8 cellular contexts compared by ENCODE assay signal in the genomic region with DNA sequence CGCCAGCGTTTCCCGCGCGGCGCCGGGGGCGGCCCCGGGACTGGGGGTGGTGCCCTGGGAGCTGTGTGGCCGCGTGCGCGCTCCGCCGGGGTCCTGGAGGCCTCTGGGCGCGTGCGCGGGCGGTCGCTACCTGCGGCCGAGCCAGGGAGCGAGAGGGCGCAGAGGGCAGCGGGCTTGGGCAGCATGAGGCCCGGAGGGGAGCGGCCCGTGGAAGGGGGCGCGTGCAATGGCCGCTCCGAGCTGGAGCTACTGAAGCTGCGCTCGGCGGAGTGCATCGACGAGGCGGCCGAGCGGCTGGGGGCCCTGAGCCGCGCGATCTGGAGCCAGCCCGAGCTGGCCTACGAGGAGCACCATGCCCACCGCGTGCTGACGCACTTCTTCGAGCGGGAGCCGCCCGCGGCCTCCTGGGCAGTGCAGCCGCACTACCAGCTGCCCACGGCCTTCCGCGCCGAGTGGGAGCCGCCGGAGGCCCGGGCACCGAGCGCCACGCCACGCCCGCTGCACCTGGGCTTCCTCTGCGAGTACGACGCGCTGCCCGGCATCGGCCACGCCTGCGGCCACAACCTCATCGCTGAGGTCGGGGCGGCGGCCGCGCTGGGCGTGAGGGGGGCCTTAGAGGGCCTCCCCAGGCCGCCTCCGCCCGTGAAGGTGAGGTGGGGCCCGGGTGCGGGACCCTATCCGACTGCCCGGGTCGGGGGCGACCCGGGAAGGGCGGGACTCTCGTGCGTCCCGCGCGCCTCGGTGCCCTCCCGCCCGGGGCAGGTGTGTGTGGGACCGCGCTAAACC. TPM values are rescaled to one million over a fixed set of nuclear protein-coding genes. Genes with fewer than 3 reads are reported as not detected.
A peak's percentile ranks its signal among the peaks of the same experiment; 100 is the strongest.
DNase-seq lines count a peak whose midpoint lies in the region; ATAC-seq and TF ChIP-seq lines count a peak whose summit lies in the region.

Gene PM20D2 (plus strand): TSS at position 94 of the 786 bp plus-strand sequence. CDS start 90 bp downstream, at position 184.

- intact Hi-C loops in dorsolateral prefrontal cortex (cut with DNase I) = loop anchor here in 1 of 2 donors (5.0 kb wide), 2 partner anchors 64 to 164 kb away; partner anchors contain the start of gene PNRC1

- H3K27ac ChIP-seq in dorsolateral prefrontal cortex = peak within 1 kb of the TSS in 56 of 59 donors; percentile 23 to 94 (median 76)

- TF ChIP-seq CTCF in AG04449 (IDR thresholded peaks at IDR 0.05; ENCODE audit: insufficient read depth, low read length, missing control alignments) (no peak), dorsolateral prefrontal cortex (IDR thresholded peaks at IDR 0.05 in 54 of 56, conservative IDR thresholded peaks at IDR 0.05 in 2 of 56; ENCODE audit: low read depth in 1 of 56, partially characterized antibody in 56 of 56) (peak in 1 of 56 donors; percentile 4)

- POLR2A ChIA-PET in AG04449 (lab: Yijun Ruan, JAX) = interaction anchor here (0.7 kb wide), 1 partner anchor 64 kb away, joined by 5 read pairs; no protein-coding TSS in a partner anchor

- ATAC-seq in HG03039 (IDR thresholded peaks at IDR 0.05; ENCODE audit: unreplicated experiment) = peak; percentile 51

- peak; percentile 61 for TF ChIP-seq POLR2A in GM18526 (IDR thresholded peaks at IDR 0.05; ENCODE audit: extremely low read depth, insufficient read length)

- H3K4me3 ChIP-seq in AG04449 (ENCODE audit: low read depth, low read length) = peak within 1 kb of the TSS; percentile 65
- H3K4me3 ChIP-seq in dorsolateral prefrontal cortex = peak within 1 kb of the TSS; percentile 59 to 96 (median 86)

- CTCF ChIA-PET in AG04449 (lab: Yijun Ruan, JAX) = interaction anchor here (1.0 to 4.7 kb wide), 3 partner anchors 96 to 222 kb away, joined by 5 to 16 read pairs (median 6); no protein-coding TSS in a partner anchor

- no peaks in the 10 kb centered on the region for H3K27me3 ChIP-seq in dorsolateral prefrontal cortex

- DNase-seq in AG04449 (ENCODE audit: low read depth, low spot score) (no peak), NCI-H2227 treated with DMSO at 0.1 percent for 48 hours (lab: John Stamatoyannopoulos, UW) (peak; percentile 44), dorsolateral prefrontal cortex (peak in 8 of 10 donors; percentile 37 to 77 (median 60)), lung microvascular endothelial cell (ENCODE audit: low read depth in 2 of 2) (peak; percentile 36 to 47)
- DNase-seq in activated CD4-positive, alpha-beta T cell treated with anti-CD3 and anti-CD28 coated beads, Interleukin-2, amount 50 U/mL, for 24 hours (ENCODE audit: low read depth in 1 of 2, low spot score in 1 of 2) = peak; percentile 46 to 61
- DNase-seq in stimulated activated CD8-positive, alpha-beta memory T cell treated with anti-CD3 and anti-CD28 coated beads, Interleukin-12 subunit alpha, Interleukin-12 subunit beta, amount 100 ng/mL, for 1 hour (ENCODE audit: low read depth) = peak; percentile 48

RNA-seq across cellular contexts. Expression of gene PM20D2, which starts in this region (rescaled TPM):
- total RNA-seq in dorsolateral prefrontal cortex (10 to 100 TPM in 15 of 120 experiments, 1 to 10 TPM in 105; 4.7 to 11.2 (median 8.2) TPM), lung microvascular endothelial cell (1.2 and 3.7 TPM in 2 replicates)
